ENCODE assay signal across 21 cellular contexts in genomic region chr6:10193321-10193720, GRCh38.
DNase-seq lines count a peak whose midpoint lies in the region; ATAC-seq, FAIRE-seq and TF ChIP-seq lines count a peak whose summit lies in the region.
"Had no signal": no experiment of that assay in that cellular context is flagged by ENCODE, and none has a peak within 500 bp of the region (broad histone marks: within the 10 kb centered on the region; RNA-seq: fewer than 3 reads in every experiment).

No MANE protein-coding gene starts in this region.

- H3K4me1 ChIP-seq in lower lobe of right lung: no peaks in the 10 kb centered on the region
- H3K4me1 ChIP-seq: BE2C, Caco-2 had no signal

- H3K4me3 ChIP-seq in LNCaP clone FGC (ENCODE audit: low read depth, low read length) (no peak overlapping the region), lower lobe of right lung (no peak overlapping the region)
- H3K4me3 ChIP-seq: BLaER1 had no signal

- no peaks in the 10 kb centered on the region for H3K36me3 ChIP-seq in lower lobe of right lung
- H3K36me3 ChIP-seq: BE2C, BLaER1 had no signal

- FAIRE-seq in urothelium cell line (lab: Jason Lieb, UNC): no peak
- FAIRE-seq: A204.1, D721Med, G401.6, GM12891, GM19239 had no signal

- ATAC-seq in lower lobe of right lung (no peak), GM21576 (IDR thresholded peaks at IDR 0.05; ENCODE audit: unreplicated experiment) (no peak)
- ATAC-seq: CD8-positive, alpha-beta T cell had no signal

- H3K27ac ChIP-seq in lower lobe of right lung: no peak overlapping the region
- H3K27ac ChIP-seq: BLaER1 had no signal

- H3K27me3 ChIP-seq in lower lobe of right lung (ENCODE audit: low read depth): peaks cover 4% of the 10 kb centered on the region
- H3K27me3 ChIP-seq: BE2C, BLaER1 had no signal

- DNase-seq in LNCaP clone FGC (ENCODE audit: low read depth): peak; percentile 75
- peak; percentile 4 for DNase-seq in RKO (ENCODE audit: low spot score)
- no peak for DNase-seq in urothelium cell line (ENCODE audit: low spot score)
- no peak for DNase-seq in lower lobe of right lung
- DNase-seq: 8988T; ACHN; BE2C; C1 segment of cervical spinal cord; Caco-2; Calu3; CD4-positive, alpha-beta T cell; CD8-positive, alpha-beta T cell; DMS79 treated with DMSO at 0.1 percent for 48 hours; GF-D8 had no signal

- intact Hi-C loops in lower lobe of right lung (cut with DNase I): no loop called here

- no peaks in the 10 kb centered on the region for H3K9me3 ChIP-seq in lower lobe of right lung
- H3K9me3 ChIP-seq: BE2C, BLaER1, Caco-2 had no signal

- no peak for TF ChIP-seq CTCF in LNCaP clone FGC (IDR thresholded peaks at IDR 0.05; ENCODE audit: control insufficient read depth, extremely low read depth, insufficient read depth)
- no peak for TF ChIP-seq CTCF in lower lobe of right lung (IDR thresholded peaks at IDR 0.05)

Comparison
In these comparisons a context has a peak if more than half of its experiments do, and no peak if none do; other contexts are left out.
1. DNase-seq: peak in LNCaP clone FGC (single experiment) and RKO (single experiment); none in urothelium cell line (single experiment) and lower lobe of right lung (single experiment).